In the genomic region with DNA sequence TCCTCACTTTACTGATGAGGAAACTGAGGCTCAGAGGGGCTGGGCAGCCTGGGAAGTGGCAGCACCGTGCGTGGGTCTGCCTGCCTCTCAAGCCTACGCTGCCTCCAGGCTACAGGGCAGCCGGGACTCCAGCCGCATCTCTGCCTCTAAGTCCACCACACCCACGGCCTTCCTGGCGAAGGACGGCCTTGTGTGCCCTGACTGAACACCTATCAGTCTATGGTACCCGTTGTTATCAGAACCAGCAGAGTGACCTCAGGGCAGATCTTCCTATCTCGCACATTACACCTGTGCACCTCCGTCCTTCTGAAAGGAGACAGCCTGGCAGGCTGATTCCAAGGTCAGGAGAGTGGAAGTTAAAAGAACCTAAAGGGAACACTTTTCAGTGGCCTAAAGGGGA, we compare ENCODE assay signal across 27 cellular contexts.
"Had no signal": no experiment of that assay in that cellular context is flagged by ENCODE, and none has a peak within 500 bp of the region (broad histone marks: within the 10 kb centered on the region; RNA-seq: fewer than 3 reads in every experiment).

No MANE protein-coding gene starts in this region.

- H3K36me3 ChIP-seq: left lung, lower lobe of right lung, ovary, suprapubic skin, tibial artery had no signal

- H3K4me3 ChIP-seq: left lung, lower lobe of right lung, mucosa of descending colon, ovary, skin epidermis, suprapubic skin, tibial artery had no signal

- DNase-seq: activated B cell treated with CpG ODN at 0.5 μM for 24 hours; activated CD4-positive, alpha-beta T cell treated with anti-CD3 and anti-CD28 coated beads, Interleukin-2, amount 50 U/mL, for 1 hour; activated CD8-positive, alpha-beta T cell treated with anti-CD3 and anti-CD28 coated beads for 36 hours; activated gamma-delta T cell treated with Interleukin-2 at 50 U/mL for 16 hours; activated naive CD4-positive, alpha-beta T cell treated with anti-CD3 and anti-CD28 coated beads, Interleukin-2, amount 50 U/mL, for 16 hours; activated T-cell treated with anti-CD3 and anti-CD28 coated beads, Interleukin-2, amount 50 U/mL, for 4 hours; amniotic stem cell; caudate nucleus; effector CD8-positive, alpha-beta T cell; glutamatergic neuron; left lung; lower lobe of right lung; mucosa of descending colon; ovary; stimulated activated CD4-positive, alpha-beta T cell treated with anti-CD3 and anti-CD28 coated beads, Interleukin-1b, Interleukin-23, amount 100 ng/mL, for 48 hours; stimulated activated naive CD4-positive, alpha-beta T cell; T-helper 9 cell; tibial artery had no signal

- ATAC-seq: activated CD8-positive, alpha-beta T cell treated with anti-CD3 and anti-CD28 coated beads for 36 hours; activated T-cell treated with anti-CD3 and anti-CD28 coated beads, Interleukin-2, amount 50 U/mL, for 4 hours; activated T-helper 17 cell treated with anti-CD3 and anti-CD28 coated beads, Interleukin-2, amount 50 U/mL, for 72 hours; left lung; lower lobe of right lung; mucosa of descending colon; natural killer cell treated with Interleukin-12 subunit alpha and Interleukin-12 subunit beta and Interleukin-15 and Interleukin-18, amount 100 ng/mL, for 72 hours; sciatic nerve had no signal

- FAIRE-seq: endometrium, frontal cortex, islet of Langerhans had no signal

- H3K9me3 ChIP-seq: left lung, lower lobe of right lung, mucosa of descending colon, ovary, suprapubic skin, tibial artery had no signal

- H3K27ac ChIP-seq: epithelial cell of prostate, lower lobe of right lung, ovary, skin epidermis, suprapubic skin had no signal

- H3K27me3 ChIP-seq: left lung, ovary, suprapubic skin, tibial artery had no signal
